Comparison of ENCODE assay signal across 1 cellular context in genomic region chr4:77819836-77820679, GRCh38.
TF ChIP-seq lines count a peak whose summit lies in the region.

No MANE protein-coding gene starts in this region.

TF ChIP-seq in K562, 482 proteins besides CTCF, POLR2A, EP300 and RAD21 (continued from another document and continues in another):
- TF ChIP-seq ELK3 (CRISPR knock-in tag; IDR thresholded peaks at IDR 0.05): no peak
- no peak for TF ChIP-seq CEBPZ (IDR thresholded peaks at IDR 0.05; ENCODE audit: borderline replicate concordance, low read depth, low read length)
- TF ChIP-seq KAT2B (IDR thresholded peaks at IDR 0.05; ENCODE audit: low read depth, low read length): no peak
- TF ChIP-seq TRIM28 (IDR thresholded peaks at IDR 0.05): no peak
- TF ChIP-seq SREBF1 (IDR thresholded peaks at IDR 0.05; ENCODE audit: borderline replicate concordance, low read depth, low read length): no peak
- no peak; the same call in 1 of the 2 replicates for TF ChIP-seq FOSL1 (tag; conservative IDR thresholded peaks at IDR 0.05)
- TF ChIP-seq HMG20B (CRISPR knock-in tag; IDR thresholded peaks at IDR 0.05): no peak
- TF ChIP-seq, protein P1, sequence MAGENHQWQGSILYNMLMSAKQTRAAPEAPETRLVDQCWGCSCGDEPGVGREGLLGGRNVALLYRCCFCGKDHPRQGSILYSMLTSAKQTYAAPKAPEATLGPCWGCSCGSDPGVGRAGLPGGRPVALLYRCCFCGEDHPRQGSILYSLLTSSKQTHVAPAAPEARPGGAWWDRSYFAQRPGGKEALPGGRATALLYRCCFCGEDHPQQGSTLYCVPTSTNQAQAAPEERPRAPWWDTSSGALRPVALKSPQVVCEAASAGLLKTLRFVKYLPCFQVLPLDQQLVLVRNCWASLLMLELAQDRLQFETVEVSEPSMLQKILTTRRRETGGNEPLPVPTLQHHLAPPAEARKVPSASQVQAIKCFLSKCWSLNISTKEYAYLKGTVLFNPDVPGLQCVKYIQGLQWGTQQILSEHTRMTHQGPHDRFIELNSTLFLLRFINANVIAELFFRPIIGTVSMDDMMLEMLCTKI (IDR thresholded peaks at IDR 0.05; ENCODE audit: partially characterized antibody): no peak
- TF ChIP-seq TBL1XR1 (IDR thresholded peaks at IDR 0.05; ENCODE audit: low read length in 2 of 2): no peak; a peak in 1 of 4 replicates
- TF ChIP-seq CHD2 (IDR thresholded peaks at IDR 0.05; ENCODE audit: low read depth, low read length): no peak
- no peak for TF ChIP-seq KDM2B (CRISPR knock-in tag; IDR thresholded peaks at IDR 0.05)
- no peak for TF ChIP-seq ZSCAN32 (CRISPR knock-in tag; IDR thresholded peaks at IDR 0.05)
- TF ChIP-seq NCOA1 (IDR thresholded peaks at IDR 0.05; ENCODE audit: low read depth): no peak; the same call in 1 of the 2 replicates
- TF ChIP-seq TCF7 (IDR thresholded peaks at IDR 0.05; ENCODE audit: borderline replicate concordance): no peak
- no peak; the same call in 1 of the 2 replicates for TF ChIP-seq HLTF (IDR thresholded peaks at IDR 0.05)
- no peak for TF ChIP-seq ZNF431 (CRISPR knock-in tag; IDR thresholded peaks at IDR 0.05)
- TF ChIP-seq XRCC3 (IDR thresholded peaks at IDR 0.05): no peak
- TF ChIP-seq C11orf30 (IDR thresholded peaks at IDR 0.05; ENCODE audit: low read depth): no peak
- no peak for TF ChIP-seq SRSF3 (IDR thresholded peaks at IDR 0.05; ENCODE audit: insufficient read depth, low read length)
- TF ChIP-seq ZNF764 (CRISPR knock-in tag; IDR thresholded peaks at IDR 0.05; ENCODE audit: low read depth): no peak
- no peak for TF ChIP-seq TSC22D4 (tag; IDR thresholded peaks at IDR 0.05)
- no peak for TF ChIP-seq DDX20 (tag; IDR thresholded peaks at IDR 0.05; ENCODE audit: low read depth)
- no peak for TF ChIP-seq HIVEP1 (CRISPR knock-in tag; IDR thresholded peaks at IDR 0.05)
- TF ChIP-seq ZNF696 (CRISPR knock-in tag; conservative IDR thresholded peaks at IDR 0.05): no peak
- TF ChIP-seq PCBP2 (IDR thresholded peaks at IDR 0.05; ENCODE audit: low read depth, low read length, poor library complexity, severe bottlenecking): no peak
- TF ChIP-seq MXI1 (IDR thresholded peaks at IDR 0.05; ENCODE audit: low read depth, low read length): no peak
- no peak for TF ChIP-seq ZEB2 (IDR thresholded peaks at IDR 0.05)
- no peak for TF ChIP-seq PTTG1 (tag; IDR thresholded peaks at IDR 0.05; ENCODE audit: low read depth)
- TF ChIP-seq ZFPM2 (CRISPR knock-in tag; IDR thresholded peaks at IDR 0.05): no peak
- TF ChIP-seq SRSF7 (optimal IDR thresholded peaks at IDR 0.05; ENCODE audit: low read depth, low read length): no peak
- no peak for TF ChIP-seq HMG20A (CRISPR knock-in tag; conservative IDR thresholded peaks at IDR 0.05)
- TF ChIP-seq ZNF239 (CRISPR knock-in tag; IDR thresholded peaks at IDR 0.05): no peak
- TF ChIP-seq ZBTB11 (CRISPR knock-in tag; IDR thresholded peaks at IDR 0.05): peak in 1 of 3 experiments; percentile 60; a peak in 2 of 6 replicates
- no peak for TF ChIP-seq ZNF583 (CRISPR knock-in tag; IDR thresholded peaks at IDR 0.05)
- peak; percentile 82 for TF ChIP-seq CXXC5 (CRISPR knock-in tag; IDR thresholded peaks at IDR 0.05)
- TF ChIP-seq ZNF197 (CRISPR knock-in tag; IDR thresholded peaks at IDR 0.05; ENCODE audit: low read depth): no peak
- no peak for TF ChIP-seq ZNF644 (tag; IDR thresholded peaks at IDR 0.05; ENCODE audit: low read depth)
- no peak for TF ChIP-seq PHF20 (IDR thresholded peaks at IDR 0.05; ENCODE audit: partially characterized antibody)
- TF ChIP-seq ZNF318 (IDR thresholded peaks at IDR 0.05; ENCODE audit: borderline replicate concordance in 1 of 2, low read depth in 1 of 2): no peak
- no peak for TF ChIP-seq PTBP1 (IDR thresholded peaks at IDR 0.05; ENCODE audit: low read depth, low read length)
- TF ChIP-seq PRMT5 (CRISPR knock-in tag; IDR thresholded peaks at IDR 0.05): no peak
- TF ChIP-seq CHD1 (IDR thresholded peaks at IDR 0.05; ENCODE audit: low read length): peak; percentile 67
- no peak for TF ChIP-seq JUND (IDR thresholded peaks at IDR 0.05; ENCODE audit: borderline replicate concordance, low read depth, low read length)
- TF ChIP-seq JUND (tag; IDR thresholded peaks at IDR 0.05; ENCODE audit: borderline replicate concordance, low read depth, low read length): no peak; the same call in 2 of the 3 replicates
- no peak for TF ChIP-seq ZNF445 (CRISPR knock-in tag; IDR thresholded peaks at IDR 0.05; ENCODE audit: low read depth)
- no peak for TF ChIP-seq NCOR1 (IDR thresholded peaks at IDR 0.05)
- TF ChIP-seq CBX2 (IDR thresholded peaks at IDR 0.05; ENCODE audit: insufficient read depth, low read length, poor library complexity, severe bottlenecking): no peak
- TF ChIP-seq ZNF165 (CRISPR knock-in tag; IDR thresholded peaks at IDR 0.05; ENCODE audit: borderline replicate concordance): no peak
- TF ChIP-seq FUS (optimal IDR thresholded peaks at IDR 0.05; ENCODE audit: low read depth, low read length): no peak
